Comparison of ENCODE assay signal across 1 cellular context in genomic region chr3:83317605-83318004, GRCh38.
TF ChIP-seq lines count a peak whose summit lies in the region.

No MANE protein-coding gene starts in this region.

TF ChIP-seq in GM23338, 12 proteins besides CTCF, POLR2A, EP300 and RAD21 (continued from another document):
- no peak for TF ChIP-seq ZNF462 (CRISPR knock-in tag; IDR thresholded peaks at IDR 0.05)
- TF ChIP-seq CREB1 (CRISPR knock-in tag; IDR thresholded peaks at IDR 0.05; ENCODE audit: low read depth), result no peak
